In genomic region chr21:27112186-27112585, GRCh38 we compare ENCODE assay signal across 1 cellular context.
TF ChIP-seq lines count a peak whose summit lies in the region.

No MANE protein-coding gene starts in this region.

TF ChIP-seq in Ishikawa, 13 proteins besides CTCF, POLR2A, EP300 and RAD21 (continued from another document):
- TF ChIP-seq USF1 (IDR thresholded peaks at IDR 0.05): no peak
- TF ChIP-seq FOXM1 (IDR thresholded peaks at IDR 0.05; ENCODE audit: borderline replicate concordance, low read depth): no peak
